In the genomic region with DNA sequence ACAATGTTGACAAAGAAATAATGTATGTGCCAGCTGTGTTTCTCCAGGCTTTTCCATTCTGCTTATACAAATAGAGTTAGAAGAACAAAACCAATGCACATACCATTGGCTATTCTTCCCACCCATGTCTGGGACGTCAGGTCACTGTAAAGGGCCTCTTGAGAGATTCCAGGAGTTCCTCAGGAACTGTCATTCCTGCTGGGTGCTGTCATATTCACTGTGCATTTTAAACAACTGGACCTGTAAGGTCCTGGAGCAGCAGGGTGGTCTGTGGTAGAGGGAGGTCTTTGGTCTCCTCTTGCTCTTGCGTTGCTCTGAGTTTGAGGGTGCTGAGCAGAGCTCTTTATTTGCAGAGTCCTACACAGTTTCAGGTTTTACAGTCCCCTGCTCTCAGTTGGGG, we compare ENCODE assay signal across 22 cellular contexts.
"Had no signal": no experiment of that assay in that cellular context is flagged by ENCODE, and none has a peak within 500 bp of the region (broad histone marks: within the 10 kb centered on the region; RNA-seq: fewer than 3 reads in every experiment).

No MANE protein-coding gene starts in this region.

- H3K27me3 ChIP-seq: ascending aorta, esophagus squamous epithelium, ovary, right lobe of liver, upper lobe of right lung had no signal

- H3K9me3 ChIP-seq: ascending aorta, esophagus squamous epithelium, ovary, right lobe of liver, thoracic aorta, upper lobe of right lung had no signal

- H3K36me3 Mint-ChIP-seq: stimulated activated memory B cell treated with anti-CD40 and anti-IgM and Interleukin-4, amounts not matched to agents 10 μg/mL and 1 μg/mL and 100 μg/mL, for 72 hours had no signal

- DNase-seq: activated CD4-positive, alpha-beta T cell treated with anti-CD3 and anti-CD28 coated beads for 1 hour; activated CD8-positive, alpha-beta memory T cell treated with anti-CD3 and anti-CD28 coated beads for 24 hours; activated CD8-positive, alpha-beta memory T cell treated with anti-CD3 and anti-CD28 coated beads, Interleukin-2, amount 50 U/mL, for 48 hours; activated effector memory CD4-positive, alpha-beta T cell treated with anti-CD3 and anti-CD28 coated beads, Interleukin-2, amount 50 U/mL, for 16 hours; activated naive CD4-positive, alpha-beta T cell treated with anti-CD3 and anti-CD28 coated beads, Interleukin-2, amount 50 U/mL, for 16 hours; activated T-cell treated with anti-CD3 and anti-CD28 coated beads, Interleukin-2, amount 50 U/mL, for 72 hours; effector CD8-positive, alpha-beta T cell; esophagus squamous epithelium; naive thymus-derived CD4-positive, alpha-beta T cell; ovary; right lobe of liver; stimulated activated CD4-positive, alpha-beta T cell treated with anti-CD3 and anti-CD28 coated beads, Interleukin-4, amount 100 ng/mL, for 24 hours; SW 1271; T-helper 2 cell; upper lobe of right lung; WERI-Rb-1 had no signal

- ATAC-seq: activated T-cell treated with anti-CD3 and anti-CD28 coated beads, Interleukin-2, amount 50 U/mL, for 72 hours; left lobe of liver; naive thymus-derived CD4-positive, alpha-beta T cell; right lobe of liver; stimulated activated memory B cell treated with anti-CD40 and anti-IgM and Interleukin-4, amounts not matched to agents 10 μg/mL and 1 μg/mL and 100 μg/mL, for 72 hours; upper lobe of right lung had no signal

- H3K27ac Mint-ChIP-seq: activated T-cell treated with anti-CD3 and anti-CD28 coated beads, Interleukin-2, amount 50 U/mL, for 72 hours; dendritic cell treated with granulocyte-macrophage colony-stimulating factor and Interleukin-4, amounts not matched to agents 40 ng/mL and 50 ng/mL, for 4 days; naive thymus-derived CD4-positive, alpha-beta T cell; stimulated activated memory B cell treated with anti-CD40 and anti-IgM and Interleukin-4, amounts not matched to agents 10 μg/mL and 1 μg/mL and 100 μg/mL, for 72 hours had no signal

- FAIRE-seq: bronchial epithelial cell had no signal

- H3K36me3 ChIP-seq: ascending aorta, esophagus squamous epithelium, ovary, right lobe of liver, thoracic aorta, upper lobe of right lung, WERI-Rb-1 had no signal

- H3K4me3 ChIP-seq: ascending aorta, esophagus squamous epithelium, ovary, right lobe of liver, thoracic aorta, upper lobe of right lung had no signal

- H3K9me3 Mint-ChIP-seq: activated T-cell treated with anti-CD3 and anti-CD28 coated beads, Interleukin-2, amount 50 U/mL, for 72 hours; dendritic cell treated with granulocyte-macrophage colony-stimulating factor and Interleukin-4, amounts not matched to agents 40 ng/mL and 50 ng/mL, for 4 days; stimulated activated memory B cell treated with anti-CD40 and anti-IgM and Interleukin-4, amounts not matched to agents 10 μg/mL and 1 μg/mL and 100 μg/mL, for 72 hours had no signal

- H3K27ac ChIP-seq: ascending aorta, esophagus squamous epithelium, ovary, right lobe of liver, thoracic aorta, upper lobe of right lung, WERI-Rb-1 had no signal

- H3K4me3 Mint-ChIP-seq: activated T-cell treated with anti-CD3 and anti-CD28 coated beads, Interleukin-2, amount 50 U/mL, for 72 hours; dendritic cell treated with granulocyte-macrophage colony-stimulating factor and Interleukin-4, amounts not matched to agents 40 ng/mL and 50 ng/mL, for 4 days; naive thymus-derived CD4-positive, alpha-beta T cell; stimulated activated memory B cell treated with anti-CD40 and anti-IgM and Interleukin-4, amounts not matched to agents 10 μg/mL and 1 μg/mL and 100 μg/mL, for 72 hours had no signal

- H3K4me1 ChIP-seq: ascending aorta, esophagus squamous epithelium, right lobe of liver, upper lobe of right lung had no signal

- H3K27me3 Mint-ChIP-seq: stimulated activated memory B cell treated with anti-CD40 and anti-IgM and Interleukin-4, amounts not matched to agents 10 μg/mL and 1 μg/mL and 100 μg/mL, for 72 hours had no signal
